ENCODE assay signal across 1 cellular context in the genomic region with DNA sequence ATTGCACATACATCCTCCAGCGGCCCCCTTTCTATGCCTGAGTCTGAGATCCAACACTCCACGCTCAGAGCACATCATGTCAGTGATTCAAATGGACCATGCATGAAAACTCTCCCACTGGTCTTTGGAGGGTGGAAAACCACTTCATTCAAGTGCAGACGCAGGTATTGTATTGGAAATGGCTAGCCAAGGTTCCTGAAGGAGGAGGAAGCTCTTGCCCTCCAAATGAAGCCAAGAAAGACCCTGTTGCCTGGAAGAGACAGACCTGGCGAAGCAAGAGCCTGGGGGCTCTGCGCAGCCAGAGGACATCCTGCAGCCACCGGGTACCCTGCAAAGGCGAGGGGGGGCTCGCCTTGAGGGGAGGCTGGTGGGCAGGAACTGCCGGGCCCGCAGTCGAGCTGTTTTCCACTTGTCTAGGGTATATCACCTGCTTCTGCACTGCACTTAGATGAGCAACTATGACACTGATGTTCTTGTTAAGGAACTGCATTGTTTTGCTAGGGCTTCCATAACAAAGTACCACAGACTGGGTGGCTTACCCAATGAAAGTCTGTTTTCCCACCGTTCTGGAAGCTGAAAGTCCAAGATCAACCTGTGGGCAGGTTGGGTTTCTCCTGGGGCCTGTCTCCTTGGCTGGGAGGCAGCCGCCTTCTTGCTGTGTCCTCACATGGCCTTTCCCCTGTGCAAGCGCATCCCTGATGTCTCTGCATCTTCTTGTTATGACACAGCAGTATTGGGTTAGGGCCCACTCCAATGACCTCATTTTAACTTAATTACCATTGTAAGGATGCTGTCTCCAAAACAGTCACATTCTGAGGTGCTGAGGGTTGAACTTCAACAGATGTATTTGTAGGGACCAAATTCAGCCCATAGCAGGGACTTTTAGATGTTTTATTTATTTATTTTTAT.
TF ChIP-seq lines count a peak whose summit lies in the region.

No MANE protein-coding gene starts in this region.

TF ChIP-seq in H1, 55 proteins besides CTCF, POLR2A, EP300 and RAD21:
- no peak for TF ChIP-seq ASH2L (IDR thresholded peaks at IDR 0.05; ENCODE audit: low read length)
- TF ChIP-seq SP1 (IDR thresholded peaks at IDR 0.05; ENCODE audit: low read depth, low read length), result no peak
- no peak for TF ChIP-seq RBBP5 (IDR thresholded peaks at IDR 0.05; ENCODE audit: borderline replicate concordance, low read depth, low read length)
- no peak for TF ChIP-seq RFX5 (IDR thresholded peaks at IDR 0.05; ENCODE audit: borderline replicate concordance, low read depth, low read length)
- no peak for TF ChIP-seq SAP30 (IDR thresholded peaks at IDR 0.05; ENCODE audit: insufficient read depth, insufficient replicate concordance, low read length)
- TF ChIP-seq CREB1 (IDR thresholded peaks at IDR 0.05), result no peak
TF ChIP-seq in H1: peak in this region for 0.
